Comparison of ENCODE assay signal across 1 cellular context in the genomic region with DNA sequence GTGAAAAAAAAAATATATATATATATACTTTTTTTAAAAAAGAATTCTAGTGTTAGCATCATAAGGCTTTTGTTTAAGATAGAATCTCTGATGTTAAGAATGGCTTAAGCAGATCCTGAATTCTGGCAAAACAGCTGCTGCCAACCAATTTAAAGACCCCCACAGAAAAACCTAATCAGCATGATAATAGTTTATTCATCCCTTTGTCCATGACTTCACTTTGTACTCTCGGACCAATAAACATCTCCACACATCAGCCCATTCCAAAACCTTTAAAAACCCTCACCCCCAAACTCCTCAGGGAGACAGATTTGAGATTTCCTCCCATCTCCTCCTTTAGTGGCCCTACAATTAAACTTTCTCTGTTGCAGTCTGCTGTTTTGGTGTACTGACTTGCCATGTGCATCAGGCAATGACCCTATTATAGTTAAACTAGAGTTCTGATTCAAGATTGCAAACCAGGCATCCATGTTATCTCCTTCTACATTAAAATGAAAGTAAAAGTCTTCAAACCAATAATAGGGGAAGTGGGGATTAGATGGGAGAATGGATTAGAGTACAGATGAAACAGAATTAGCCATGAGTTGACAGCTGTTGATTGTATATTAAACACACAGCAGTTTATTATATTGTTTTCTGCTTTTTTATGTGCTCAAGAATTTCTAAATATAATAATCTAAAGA.
TF ChIP-seq lines count a peak whose summit lies in the region.

No MANE protein-coding gene starts in this region.

TF ChIP-seq in IMR-90, 13 proteins besides CTCF, POLR2A, EP300 and RAD21 (continued from another document):
- TF ChIP-seq MAFK (IDR thresholded peaks at IDR 0.05; ENCODE audit: low read depth, low read length) (no peak), CHD1 (IDR thresholded peaks at IDR 0.05; ENCODE audit: low read depth, low read length) (no peak), RCOR1 (IDR thresholded peaks at IDR 0.05; ENCODE audit: insufficient replicate concordance, low read length) (no peak), MAZ (IDR thresholded peaks at IDR 0.05; ENCODE audit: borderline replicate concordance, low read depth, low read length) (no peak), RFX5 (IDR thresholded peaks at IDR 0.05; ENCODE audit: low read depth, low read length) (no peak), SMC3 (IDR thresholded peaks at IDR 0.05; ENCODE audit: low read depth, low read length) (no peak), BHLHE40 (IDR thresholded peaks at IDR 0.05; ENCODE audit: low read depth, low read length) (no peak), FOS (IDR thresholded peaks at IDR 0.05; ENCODE audit: low read depth, low read length) (no peak), CEBPB (IDR thresholded peaks at IDR 0.05; ENCODE audit: low read depth, low read length) (no peak)
